ENCODE assay signal across 22 cellular contexts in the genomic region with DNA sequence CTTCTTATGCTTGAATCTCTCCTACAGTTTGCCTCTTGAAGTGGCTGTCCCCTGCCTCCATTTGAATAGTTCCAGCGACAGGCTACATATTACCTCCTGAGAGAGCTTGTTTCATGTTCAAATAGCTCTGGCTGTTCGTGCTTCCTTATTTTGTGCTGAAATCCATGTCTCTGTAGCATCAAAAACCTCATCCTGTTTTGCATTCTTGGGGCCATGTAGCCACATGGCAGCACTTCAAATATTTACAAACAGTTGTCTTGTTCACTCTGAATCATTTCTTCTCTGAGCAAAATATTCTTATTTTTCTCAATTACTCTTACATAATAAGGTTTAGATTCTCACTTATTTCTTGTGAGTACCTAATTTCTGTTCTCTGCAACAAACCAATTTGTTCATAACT.
DNase-seq lines count a peak whose midpoint lies in the region; ATAC-seq and TF ChIP-seq lines count a peak whose summit lies in the region.
"Had no signal": no experiment of that assay in that cellular context is flagged by ENCODE, and none has a peak within 500 bp of the region (broad histone marks: within the 10 kb centered on the region; RNA-seq: fewer than 3 reads in every experiment).

No MANE protein-coding gene starts in this region.

- no peaks in the 10 kb centered on the region for H3K27me3 Mint-ChIP-seq in natural killer cell (ENCODE audit: low read depth in 2 of 2)
- H3K27me3 Mint-ChIP-seq in activated CD8-positive, alpha-beta T cell treated with anti-CD3 and anti-CD28 coated beads, Interleukin-2, amount 10 ng/mL, durations not matched to agents 7 days and 5 days (ENCODE audit: low read depth): no peaks in the 10 kb centered on the region
- H3K27me3 Mint-ChIP-seq: CD4-positive, alpha-beta memory T cell had no signal

- no peaks in the 10 kb centered on the region for H4K20me1 ChIP-seq in PC-9 (ENCODE audit: insufficient read depth)
- no peaks in the 10 kb centered on the region for H4K20me1 ChIP-seq in PC-3 (ENCODE audit: low read length)
- H4K20me1 ChIP-seq: BLaER1 treated with 17β-estradiol and CSF1 and Interleukin-3, amounts not matched to agents 10 nM and 100 nM had no signal

- CTCF ChIA-PET in PC-9 (lab: Charles Lee): no interaction called here
- CTCF ChIA-PET in PC-3 (lab: Charles Lee): no interaction called here
- CTCF ChIA-PET in activated CD8-positive, alpha-beta T cell treated with anti-CD3 and anti-CD28 coated beads, Interleukin-2, amount 10 ng/mL, durations not matched to agents 7 days and 5 days (lab: Charles Lee): no interaction called here

- H3K4me3 ChIP-seq in PC-9 (no peak overlapping the region), PC-3 (ENCODE audit: low read length) (no peak overlapping the region)
- H3K4me3 ChIP-seq: BLaER1 treated with 17β-estradiol and CSF1 and Interleukin-3, amounts not matched to agents 10 nM and 100 nM; SJCRH30 had no signal

- H3K79me2 ChIP-seq in PC-9 (ENCODE audit: low read depth): no peaks in the 10 kb centered on the region
- no peaks in the 10 kb centered on the region for H3K79me2 ChIP-seq in PC-3 (ENCODE audit: low read length)

- POLR2A ChIA-PET in PC-9 (lab: Charles Lee; ENCODE audit: unreplicated experiment): no interaction called here
- POLR2A ChIA-PET in PC-3 (lab: Charles Lee; ENCODE audit: unreplicated experiment): interaction anchor here (0.6 kb wide), 1 partner anchor 1501 kb away, joined by 7 read pairs; no protein-coding TSS in a partner anchor
- POLR2A ChIA-PET in activated CD8-positive, alpha-beta T cell treated with anti-CD3 and anti-CD28 coated beads, Interleukin-2, amount 10 ng/mL, durations not matched to agents 7 days and 5 days (lab: Charles Lee): no interaction called here

- TF ChIP-seq CTCF in PC-9 (conservative IDR thresholded peaks at IDR 0.05) (no peak), natural killer cell (IDR thresholded peaks at IDR 0.05) (no peak), PC-3 (conservative IDR thresholded peaks at IDR 0.05; ENCODE audit: low read depth, low read length) (no peak)

- intact Hi-C loops in PC-9 (cut with micrococcal nuclease; ENCODE audit: unreplicated experiment) (no loop called here), natural killer cell (cut with micrococcal nuclease) (no loop called here), PC-3 (cut with micrococcal nuclease) (no loop called here)

- H2AFZ ChIP-seq in PC-9: 0 out of 2 replicates have a peak overlapping the region, but pooled peaks have one; percentile 22
- no peak overlapping the region for H2AFZ ChIP-seq in PC-3 (ENCODE audit: low read length)

- BruUV-seq in PC-9 (replicated peaks; lab: Mats Ljungman, UMichigan): no TSS peak
- BruUV-seq in PC-3 (replicated peaks; lab: Mats Ljungman, UMichigan): no TSS peak

- H3K4me3 Mint-ChIP-seq in natural killer cell: no peak overlapping the region
- no peak overlapping the region for H3K4me3 Mint-ChIP-seq in activated CD8-positive, alpha-beta T cell treated with anti-CD3 and anti-CD28 coated beads, Interleukin-2, amount 10 ng/mL, durations not matched to agents 7 days and 5 days
- H3K4me3 Mint-ChIP-seq: CD4-positive, alpha-beta memory T cell had no signal

- no peak for ATAC-seq in natural killer cell
- no peak for ATAC-seq in PC-3
- ATAC-seq in activated CD8-positive, alpha-beta T cell treated with anti-CD3 and anti-CD28 coated beads, Interleukin-2, amount 10 ng/mL, durations not matched to agents 7 days and 5 days: no peak

- H3K4me2 ChIP-seq in PC-9: no peak overlapping the region
- H3K4me2 ChIP-seq in PC-3 (ENCODE audit: low read length): no peak overlapping the region
- H3K4me2 ChIP-seq: BLaER1 treated with 17β-estradiol and CSF1 and Interleukin-3, amounts not matched to agents 10 nM and 100 nM; KMS-11 had no signal

- H3K9me3 ChIP-seq in PC-9 (ENCODE audit: insufficient read depth, low read depth): no peaks in the 10 kb centered on the region
- H3K9me3 ChIP-seq in PC-3 (ENCODE audit: low read length): no peaks in the 10 kb centered on the region
- H3K9me3 ChIP-seq: BLaER1 treated with 17β-estradiol and CSF1 and Interleukin-3, amounts not matched to agents 10 nM and 100 nM; Caco-2; SJCRH30 had no signal

- H3K4me1 Mint-ChIP-seq in natural killer cell: no peaks in the 10 kb centered on the region
- no peaks in the 10 kb centered on the region for H3K4me1 Mint-ChIP-seq in activated CD8-positive, alpha-beta T cell treated with anti-CD3 and anti-CD28 coated beads, Interleukin-2, amount 10 ng/mL, durations not matched to agents 7 days and 5 days (ENCODE audit: low read depth)
- H3K4me1 Mint-ChIP-seq: CD4-positive, alpha-beta memory T cell had no signal

- H3F3A ChIP-seq in PC-9 (ENCODE audit: insufficient read depth, low read depth): no peaks in the 10 kb centered on the region
- H3F3A ChIP-seq in PC-3 (ENCODE audit: low read length, unreplicated experiment): no peaks in the 10 kb centered on the region

- H3K36me3 Mint-ChIP-seq in natural killer cell: peaks cover 6% of the 10 kb centered on the region
- H3K36me3 Mint-ChIP-seq in activated CD8-positive, alpha-beta T cell treated with anti-CD3 and anti-CD28 coated beads, Interleukin-2, amount 10 ng/mL, durations not matched to agents 7 days and 5 days (ENCODE audit: low read depth): no peaks in the 10 kb centered on the region
- H3K36me3 Mint-ChIP-seq: CD4-positive, alpha-beta memory T cell had no signal

- H3K9me2 ChIP-seq in PC-9 (ENCODE audit: insufficient read depth) (no peaks in the 10 kb centered on the region), PC-3 (replicated peaks; ENCODE audit: low read length) (no peaks in the 10 kb centered on the region)

- no peak overlapping the region for H3K9ac ChIP-seq in PC-3 (ENCODE audit: low read length)
- H3K9ac ChIP-seq: BLaER1 treated with 17β-estradiol and CSF1 and Interleukin-3, amounts not matched to agents 10 nM and 100 nM; KMS-11 had no signal

- no peaks in the 10 kb centered on the region for H3K27me3 ChIP-seq in PC-9 (ENCODE audit: insufficient read depth, low read depth)
- no peaks in the 10 kb centered on the region for H3K27me3 ChIP-seq in PC-3 (ENCODE audit: low read length)
- H3K27me3 ChIP-seq: BLaER1 treated with 17β-estradiol and CSF1 and Interleukin-3, amounts not matched to agents 10 nM and 100 nM; SJCRH30 had no signal

- H3K36me3 ChIP-seq in PC-9 (ENCODE audit: low read depth): no peaks in the 10 kb centered on the region
- H3K36me3 ChIP-seq in PC-3 (ENCODE audit: low read depth, low read length): no peaks in the 10 kb centered on the region
- H3K36me3 ChIP-seq: BLaER1 treated with 17β-estradiol and CSF1 and Interleukin-3, amounts not matched to agents 10 nM and 100 nM; SJCRH30 had no signal

- H3K27ac Mint-ChIP-seq in natural killer cell: no peak overlapping the region
- no peak overlapping the region for H3K27ac Mint-ChIP-seq in activated CD8-positive, alpha-beta T cell treated with anti-CD3 and anti-CD28 coated beads, Interleukin-2, amount 10 ng/mL, durations not matched to agents 7 days and 5 days
- H3K27ac Mint-ChIP-seq: CD4-positive, alpha-beta memory T cell had no signal

- DNase-seq in HCEC 1CT (peak; percentile 35), PC-9 (no peak), fibroblast of gingiva (ENCODE audit: low read depth) (peak; percentile 4), natural killer cell (no peak), NCI-H2081 (lab: John Stamatoyannopoulos, UW) (no peak), PC-3 (no peak)
- no peak for DNase-seq in activated CD8-positive, alpha-beta T cell treated with anti-CD3 and anti-CD28 coated beads, Interleukin-2, amount 10 ng/mL, durations not matched to agents 7 days and 5 days
- DNase-seq: Caco-2; CD4-positive, alpha-beta memory T cell; DMS 273 treated with DMSO at 0.1 percent for 48 hours; DMS79 treated with DMSO at 0.1 percent for 48 hours; IMR-90; NCI-H1092; NCI-H146; NCI-H2029 treated with DMSO at 0.1 percent for 48 hours; NCI-H2171; NCI-H345; NCI-H524; NCI-H82; SJCRH30 had no signal

- no peaks in the 10 kb centered on the region for H3K4me1 ChIP-seq in PC-9 (replicated peaks; ENCODE audit: insufficient read depth)
- no peaks in the 10 kb centered on the region for H3K4me1 ChIP-seq in PC-3 (ENCODE audit: insufficient read depth, low read length)
- H3K4me1 ChIP-seq: BLaER1 treated with 17β-estradiol and CSF1 and Interleukin-3, amounts not matched to agents 10 nM and 100 nM; Caco-2; SJCRH30 had no signal

- peaks cover 4 to 16% of the 10 kb centered on the region in 2 donors for H3K9me3 Mint-ChIP-seq in natural killer cell
- H3K9me3 Mint-ChIP-seq in activated CD8-positive, alpha-beta T cell treated with anti-CD3 and anti-CD28 coated beads, Interleukin-2, amount 10 ng/mL, durations not matched to agents 7 days and 5 days (ENCODE audit: insufficient read depth): no peaks in the 10 kb centered on the region

- no peak overlapping the region for H3K27ac ChIP-seq in PC-9
- no peak overlapping the region for H3K27ac ChIP-seq in PC-3 (ENCODE audit: low read length)
- H3K27ac ChIP-seq: BLaER1 treated with 17β-estradiol and CSF1 and Interleukin-3, amounts not matched to agents 10 nM and 100 nM; KMS-11; SJCRH30 had no signal

Comparison
In these comparisons a context has a peak if more than half of its experiments do, and no peak if none do; other contexts are left out.
1. DNase-seq: peak in HCEC 1CT (single experiment) and fibroblast of gingiva (single experiment); none in PC-9 (0 of 2), natural killer cell (single experiment), NCI-H2081 (0 of 2), PC-3 (single experiment) and activated CD8-positive, alpha-beta T cell treated with anti-CD3 and anti-CD28 coated beads, Interleukin-2, amount 10 ng/mL, durations not matched to agents 7 days and 5 days (single experiment).